ENCODE assay signal across 8 cellular contexts in the genomic region with DNA sequence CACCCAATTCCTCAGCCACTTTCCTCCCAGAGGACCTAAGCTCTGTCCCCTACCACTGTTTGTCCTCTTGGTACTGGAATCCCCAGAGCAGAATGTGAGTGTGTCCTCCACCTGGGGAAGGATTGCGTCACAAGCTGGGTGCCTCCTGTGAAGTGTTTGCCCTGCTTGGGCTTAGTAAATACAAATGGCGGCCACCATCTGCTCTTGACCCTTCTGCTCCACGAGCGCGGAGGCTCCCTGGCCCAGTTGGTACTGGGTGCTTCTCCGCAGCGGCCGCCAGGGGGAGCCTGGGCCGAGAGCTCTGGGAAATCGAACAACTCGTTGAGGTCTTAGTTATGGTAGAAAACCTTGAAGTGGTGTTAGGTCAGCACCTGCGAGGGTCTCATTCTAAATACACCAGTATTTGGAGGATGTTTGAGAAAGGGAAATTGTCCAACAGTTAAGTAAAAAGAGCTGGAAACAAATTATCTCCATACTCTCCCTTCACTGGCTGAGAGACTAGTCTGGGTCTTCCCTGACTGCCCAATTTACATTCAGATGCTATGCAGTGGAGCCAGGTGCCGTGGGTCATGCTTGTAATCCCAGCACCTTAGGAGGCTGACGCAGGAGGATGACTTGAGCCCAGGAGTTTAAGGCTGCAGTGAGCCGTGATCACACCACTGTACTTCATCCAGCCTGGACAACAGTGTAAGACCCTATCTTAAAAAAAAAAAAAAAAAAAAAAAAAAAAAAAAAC.
DNase-seq lines count a peak whose midpoint lies in the region; ATAC-seq, FAIRE-seq and TF ChIP-seq lines count a peak whose summit lies in the region.

No MANE protein-coding gene starts in this region.

- H3K18ac ChIP-seq in H1 (ENCODE audit: extremely low read depth, low read length), result no peak overlapping the region; the same call in 1 of the 2 replicates

- no peak overlapping the region for H3K14ac ChIP-seq in H1 (ENCODE audit: insufficient read length)

- no peaks in the 10 kb centered on the region for H3K27me3 Mint-ChIP-seq in nephron progenitor cell (ENCODE audit: low read depth, poor library complexity)

- peak; percentile 38 for TF ChIP-seq CTCF in SK-N-SH (IDR thresholded peaks at IDR 0.05)
- peak; percentile 82 for TF ChIP-seq CTCF in LNCaP clone FGC (IDR thresholded peaks at IDR 0.05; ENCODE audit: control insufficient read depth, extremely low read depth, insufficient read depth)
- TF ChIP-seq CTCF in H1 (IDR thresholded peaks at IDR 0.05; ENCODE audit: control extremely low read depth in 1 of 3, insufficient read depth in 1 of 3, low read depth in 1 of 3, low read length in 3 of 3), result peak; percentile 81 to 91 (median 87)
- TF ChIP-seq CTCF in nephron progenitor cell (IDR thresholded peaks at IDR 0.05), result peak; percentile 82

- H3K23me2 ChIP-seq in H1 (ENCODE audit: low read depth, low read length), result no peaks in the 10 kb centered on the region

- H4K91ac ChIP-seq in H1 (replicated peaks; ENCODE audit: insufficient read length, low read length), result no peak overlapping the region

- H3K4me2 ChIP-seq in SK-N-SH (no peak overlapping the region), H1 (ENCODE audit: insufficient read depth in 1 of 2, low read depth in 2 of 2, low read length in 2 of 2) (no peak overlapping the region)

- no peak overlapping the region for H4K8ac ChIP-seq in H1 (ENCODE audit: extremely low read depth, insufficient read depth, low read length)

- H3K27me3 ChIP-seq in SK-N-SH (ENCODE audit: insufficient read depth) (no peaks in the 10 kb centered on the region), H1 (replicated peaks in 1 of 4; ENCODE audit: control insufficient read depth in 3 of 4, extremely low read depth in 1 of 4, insufficient read depth in 3 of 4, low read length in 3 of 4) (no peaks in the 10 kb centered on the region)

- H3K23ac ChIP-seq in H1 (ENCODE audit: insufficient read length), result no peak overlapping the region

- TF ChIP-seq RAD21 in SK-N-SH (IDR thresholded peaks at IDR 0.05; ENCODE audit: low read length) (0 out of 2 replicates have a peak, but pooled peaks have one; percentile 9), H1 (IDR thresholded peaks at IDR 0.05 in 1 of 2, conservative IDR thresholded peaks at IDR 0.05 in 1 of 2; ENCODE audit: low read depth in 2 of 2, low read length in 2 of 2) (peak; percentile 74 to 90)

- POLR2A ChIA-PET in SK-N-SH (lab: Yijun Ruan, JAX), result no interaction called here
- POLR2A ChIA-PET in H1 (lab: Charles Lee; ENCODE audit: partially characterized antibody), result no interaction called here

- H3K4me3 ChIP-seq in SK-N-SH (ENCODE audit: low read depth in 2 of 2, low read length in 1 of 2), result no peak overlapping the region; a peak in 1 of 4 replicates
- H3K4me3 ChIP-seq in LNCaP clone FGC (ENCODE audit: low read depth, low read length), result no peak overlapping the region
- no peak overlapping the region for H3K4me3 ChIP-seq in H1 (ENCODE audit: extremely low read depth in 1 of 4, insufficient read depth in 2 of 4, low read depth in 3 of 4, low read length in 4 of 4)

- H3K56ac ChIP-seq in H1 (replicated peaks; ENCODE audit: insufficient read length, low read depth, low read length), result no peak overlapping the region

- no peaks in the 10 kb centered on the region for H3K9me2 ChIP-seq in SK-N-SH

- H3F3A ChIP-seq in SK-N-SH (replicated peaks; ENCODE audit: insufficient read depth), result peaks cover 3% of the 10 kb centered on the region

- H2AFZ ChIP-seq in SK-N-SH (ENCODE audit: low read depth) (no peak overlapping the region), H1 (ENCODE audit: low read length) (peak overlapping the region; percentile 45)

- peak overlapping the region; percentile 93; the same call in 1 of the 2 replicates for H2BK20ac ChIP-seq in H1 (ENCODE audit: low read length)

- H3K36me3 Mint-ChIP-seq in nephron progenitor cell (ENCODE audit: low read depth), result no peaks in the 10 kb centered on the region

- no peak overlapping the region for H3K9ac ChIP-seq in SK-N-SH
- no peak overlapping the region for H3K9ac ChIP-seq in H1 (replicated peaks in 1 of 4; ENCODE audit: extremely low read depth in 1 of 4, low read depth in 3 of 4, low read length in 3 of 4)

- no peak overlapping the region for H3K27ac Mint-ChIP-seq in nephron progenitor cell

- H3K36me3 ChIP-seq in SK-N-SH (replicated peaks in 1 of 2; ENCODE audit: control insufficient read depth in 1 of 2, insufficient read depth in 2 of 2, low read length in 1 of 2) (no peaks in the 10 kb centered on the region), H1 (ENCODE audit: control insufficient read depth in 2 of 4, insufficient read depth in 4 of 4, low read length in 3 of 4) (no peaks in the 10 kb centered on the region)

- DNase-seq in SK-N-SH (no peak), LNCaP clone FGC (ENCODE audit: low read depth) (no peak), H1 (ENCODE audit: low read depth in 1 of 2, low spot score in 2 of 2) (peak; percentile 57 to 89), nephron progenitor cell (peak; percentile 67), urothelium cell line (ENCODE audit: low spot score) (peak; percentile 54)
- peak; percentile 17 for DNase-seq in activated CD4-positive, alpha-beta T cell treated with anti-CD3 and anti-CD28 coated beads for 1 hour

- peaks cover 12% of the 10 kb centered on the region for H3K9me3 Mint-ChIP-seq in nephron progenitor cell

- H3K9me3 ChIP-seq in SK-N-SH (no peaks in the 10 kb centered on the region), H1 (ENCODE audit: insufficient read depth in 2 of 2, low read depth in 1 of 2, low read length in 1 of 2) (0 out of 4 replicates have a peak, but pooled peaks cover 0 to 2% of the 10 kb centered on the region in 2 experiments)

- H3K27ac ChIP-seq in SK-N-SH (ENCODE audit: low read depth in 2 of 2, low read length in 1 of 2) (no peak overlapping the region; a peak in 1 of 4 replicates), H1 (ENCODE audit: low read depth, low read length) (no peak overlapping the region)

- H3K4me1 ChIP-seq in SK-N-SH (ENCODE audit: control insufficient read depth in 1 of 2, insufficient read depth in 2 of 2, low read depth in 1 of 2, low read length in 1 of 2) (peaks cover 0 to 2% of the 10 kb centered on the region in 2 experiments; a peak in 2 of 4 replicates), H1 (replicated peaks in 1 of 4; ENCODE audit: control insufficient read depth in 3 of 4, insufficient read depth in 4 of 4, low read length in 3 of 4) (peaks cover 0 to 4% (median 0%) of the 10 kb centered on the region in 4 experiments; a peak in 1 of 7 replicates)

- H3K79me2 ChIP-seq in SK-N-SH (ENCODE audit: insufficient read depth) (no peaks in the 10 kb centered on the region), H1 (ENCODE audit: control insufficient read depth in 1 of 2, insufficient read depth in 2 of 2, low read length in 2 of 2) (no peaks in the 10 kb centered on the region)

- no peak for TF ChIP-seq EP300 in SK-N-SH (IDR thresholded peaks at IDR 0.05; ENCODE audit: borderline replicate concordance in 1 of 2, low read depth in 1 of 2, low read length in 1 of 2)
- TF ChIP-seq EP300 in H1 (IDR thresholded peaks at IDR 0.05; ENCODE audit: borderline replicate concordance in 1 of 2, low read depth in 2 of 2, low read length in 2 of 2), result 0 out of 3 replicates have a peak, but pooled peaks of 1 of the 2 experiments have one; percentile 65

- H3K4me3 Mint-ChIP-seq in nephron progenitor cell, result no peak overlapping the region

- no peak overlapping the region for H4K5ac ChIP-seq in H1 (ENCODE audit: insufficient read length, low read depth, low read length)

- FAIRE-seq in H1 (lab: Jason Lieb, UNC) (peak; percentile 42), urothelium cell line (lab: Jason Lieb, UNC) (no peak)

- WGBS in SK-N-SH (ENCODE audit: low lambda C conversion rate), result 83% methylated on average over 15 of the region's 15 CpGs
- WGBS in H1 (ENCODE audit: extremely low coverage in 1 of 2, insufficient coverage in 1 of 2, insufficient read length in 1 of 2, insufficient replicate concordance in 2 of 2, low coverage in 1 of 2, low lambda C conversion rate in 2 of 2, missing lambda C conversion rate in 1 of 2), 2 experiments, result 49% methylated on average over 15 of the region's 15 CpGs; no CpG with 5 or more reads in 1 of the 2 experiments

- no peak overlapping the region for H2BK120ac ChIP-seq in H1 (replicated peaks; ENCODE audit: low read depth, low read length)

- H3K4me1 Mint-ChIP-seq in nephron progenitor cell, result peaks cover 27% of the 10 kb centered on the region

- no peak overlapping the region for H3K4ac ChIP-seq in H1 (replicated peaks; ENCODE audit: insufficient read length, low read depth, low read length)

- no peak overlapping the region for H2BK12ac ChIP-seq in H1 (ENCODE audit: low read depth, low read length)

- ATAC-seq in SK-N-SH treated with all-trans-retinoic acid at 6 μM for 48 hours (no peak), GM18520 (IDR thresholded peaks at IDR 0.05; ENCODE audit: unreplicated experiment) (no peak)

- CTCF ChIA-PET in SK-N-SH (lab: Yijun Ruan, JAX), result interaction anchor here (0.9 to 1.9 kb wide), 5 partner anchors 9 to 289 kb away, joined by 3 to 6 read pairs (median 4); no protein-coding TSS in a partner anchor
- CTCF ChIA-PET in H1 (lab: Charles Lee; ENCODE audit: partially characterized antibody), result interaction anchor here (0.6 to 5.4 kb wide), 49 partner anchors 9 to 552 kb away, joined by 3 to 58 read pairs (median 4); partner anchors contain the start of gene PARVA

- no peaks in the 10 kb centered on the region for H3K79me1 ChIP-seq in H1 (ENCODE audit: low read depth, low read length)

- H2BK15ac ChIP-seq in H1 (ENCODE audit: low read length), result no peak overlapping the region

- no peak overlapping the region for H2AK5ac ChIP-seq in H1 (ENCODE audit: low read depth, low read length)

- TF ChIP-seq POLR2A in H1 (IDR thresholded peaks at IDR 0.05; ENCODE audit: control extremely low read depth in 1 of 2, low read depth in 2 of 2, low read length in 2 of 2), result no peak

- H4K20me1 ChIP-seq in SK-N-SH (ENCODE audit: insufficient read depth) (no peaks in the 10 kb centered on the region), H1 (replicated peaks in 1 of 2; ENCODE audit: control insufficient read depth in 1 of 2, insufficient read depth in 2 of 2, low read length in 2 of 2) (no peaks in the 10 kb centered on the region)

- peak overlapping the region; percentile 66; the same call in 1 of the 2 replicates for H2BK5ac ChIP-seq in H1 (ENCODE audit: low read depth, low read length)

TF ChIP-seq in SK-N-SH, 30 proteins besides CTCF, POLR2A, EP300 and RAD21 (continues in another document):
- no peak for TF ChIP-seq GATA2 (CRISPR knock-in tag; IDR thresholded peaks at IDR 0.05)
- no peak for TF ChIP-seq EZH2phosphoT487 (IDR thresholded peaks at IDR 0.05; ENCODE audit: borderline replicate concordance, low read depth)
- no peak for TF ChIP-seq RCOR1 (IDR thresholded peaks at IDR 0.05; ENCODE audit: low read length)

TF ChIP-seq in SK-N-SH treated with all-trans-retinoic acid at 6 μM for 48 hours, 23 proteins besides CTCF, POLR2A, EP300 and RAD21 (continues in another document):
- TF ChIP-seq TOX (CRISPR knock-in tag; IDR thresholded peaks at IDR 0.05; ENCODE audit: borderline replicate concordance), result no peak
- no peak for TF ChIP-seq GLIS3 (CRISPR knock-in tag; IDR thresholded peaks at IDR 0.05)
- TF ChIP-seq ZNF8 (CRISPR knock-in tag; IDR thresholded peaks at IDR 0.05), result no peak

TF ChIP-seq in H1, 55 proteins besides CTCF, POLR2A, EP300 and RAD21 (continues in another document):
- TF ChIP-seq RBBP5 (IDR thresholded peaks at IDR 0.05; ENCODE audit: borderline replicate concordance, low read depth, low read length), result no peak

Comparison
In these comparisons a context has a peak if more than half of its experiments do, and no peak if none do; other contexts are left out.
1. DNase-seq: peak in activated CD4-positive, alpha-beta T cell treated with anti-CD3 and anti-CD28 coated beads for 1 hour (single experiment), H1 (2 of 2), nephron progenitor cell (single experiment) and urothelium cell line (single experiment); none in SK-N-SH (single experiment) and LNCaP clone FGC (single experiment).
2. Of the 17 proteins assayed by ChIP-seq in both H1 and SK-N-SH: peak only in H1: MAX, TCF12 and YY1; only in SK-N-SH: none; in both: CTCF and RAD21; in neither: 11; mixed calls (peak in some experiments, not most) for 1.
3. Peak in every context shown above with its lines, with median percentiles within 50 percentile points of each other: CTCF ChIP-seq.